In genomic region chr7:128860158-128861073, GRCh38 we compare ENCODE assay signal across 10 cellular contexts. TPM values are rescaled to one million over a fixed set of nuclear protein-coding genes. Genes with fewer than 3 reads are reported as not detected.
DNase-seq lines count a peak whose midpoint lies in the region; ATAC-seq and TF ChIP-seq lines count a peak whose summit lies in the region.
"Had no signal": no experiment of that assay in that cellular context is flagged by ENCODE, and none has a peak within 500 bp of the region (broad histone marks: within the 10 kb centered on the region; RNA-seq: fewer than 3 reads in every experiment).

No MANE protein-coding gene starts in this region.

- peaks cover 8% of the 10 kb centered on the region for H3K79me1 ChIP-seq in mesenchymal stem cell (replicated peaks; ENCODE audit: low read length, poor library complexity, severe bottlenecking)

- peaks cover 16 to 25% (median 20%) of the 10 kb centered on the region in 11 experiments; a peak in 21 of 22 replicates for H4K20me1 ChIP-seq in BLaER1 treated with 17β-estradiol and CSF1 and Interleukin-3, amounts not matched to agents 10 nM and 100 nM

- H3K23ac ChIP-seq in mesenchymal stem cell (ENCODE audit: low read length in 2 of 2): no peak overlapping the region

- H2AK5ac ChIP-seq in mesenchymal stem cell (ENCODE audit: low read length, severe bottlenecking): no peak overlapping the region

- ATAC-seq in HG02852 (IDR thresholded peaks at IDR 0.05; ENCODE audit: unreplicated experiment) (no peak), GM18511 (IDR thresholded peaks at IDR 0.05; ENCODE audit: unreplicated experiment) (no peak)
- ATAC-seq: natural killer cell treated with Interleukin-12 subunit alpha and Interleukin-12 subunit beta and Interleukin-15 and Interleukin-18, amount 100 ng/mL, for 72 hours had no signal

- H3K4me3 ChIP-seq in BLaER1 treated with 17β-estradiol and CSF1 and Interleukin-3, amounts not matched to agents 10 nM and 100 nM: no peak overlapping the region
- H3K4me3 ChIP-seq in brain microvascular endothelial cell (ENCODE audit: low read depth, low read length): no peak overlapping the region
- H3K4me3 ChIP-seq in mesenchymal stem cell (ENCODE audit: insufficient read depth in 1 of 2, low read depth in 1 of 2, low read length in 2 of 2): no peak overlapping the region
- H3K4me3 ChIP-seq: SJCRH30 had no signal

- no peak overlapping the region for H2BK5ac ChIP-seq in mesenchymal stem cell (ENCODE audit: low read depth, low read length, poor library complexity, severe bottlenecking)

- H3K18ac ChIP-seq in mesenchymal stem cell (ENCODE audit: low read depth in 1 of 2, low read length in 2 of 2): no peak overlapping the region

- H3K27me3 ChIP-seq in BLaER1 treated with 17β-estradiol and CSF1 and Interleukin-3, amounts not matched to agents 10 nM and 100 nM: no peaks in the 10 kb centered on the region
- H3K27me3 ChIP-seq in brain microvascular endothelial cell (replicated peaks): no peaks in the 10 kb centered on the region
- no peaks in the 10 kb centered on the region for H3K27me3 ChIP-seq in mesenchymal stem cell (ENCODE audit: control insufficient read depth in 1 of 2, insufficient read depth in 1 of 2, low read length in 2 of 2)
- H3K27me3 ChIP-seq: SJCRH30 had no signal

- H3K4ac ChIP-seq in mesenchymal stem cell (ENCODE audit: low read depth in 1 of 2, low read length in 2 of 2): no peak overlapping the region

- H3K4me1 ChIP-seq in BLaER1 treated with 17β-estradiol and CSF1 and Interleukin-3, amounts not matched to agents 10 nM and 100 nM: peaks cover 30 to 49% (median 43%) of the 10 kb centered on the region in 10 experiments
- H3K4me1 ChIP-seq in mesenchymal stem cell (ENCODE audit: control insufficient read depth, insufficient read depth, low read depth, low read length): peaks cover 25% of the 10 kb centered on the region
- H3K4me1 ChIP-seq: SJCRH30 had no signal

- in situ Hi-C loops in brain microvascular endothelial cell (cut with HindIII; ENCODE audit: low pct_ligation_motif_present, low sequenced_read_pairs): no loop called here

- 76% methylated on average over 10 of the region's 10 CpGs for WGBS in mesenchymal stem cell

- H3K14ac ChIP-seq in mesenchymal stem cell (ENCODE audit: low read length in 2 of 2): no peak overlapping the region

- H2AFZ ChIP-seq in mesenchymal stem cell (ENCODE audit: low read depth, low read length): no peak overlapping the region

- 0 out of 22 replicates have a peak overlapping the region, but pooled peaks of 1 of the 11 experiments have one; percentile 1 for H3K27ac ChIP-seq in BLaER1 treated with 17β-estradiol and CSF1 and Interleukin-3, amounts not matched to agents 10 nM and 100 nM
- no peak overlapping the region for H3K27ac ChIP-seq in brain microvascular endothelial cell
- H3K27ac ChIP-seq in mesenchymal stem cell (ENCODE audit: low read length, poor library complexity, severe bottlenecking): no peak overlapping the region
- H3K27ac ChIP-seq: SJCRH30 had no signal

- TF ChIP-seq CTCF in brain microvascular endothelial cell (IDR thresholded peaks at IDR 0.05; ENCODE audit: low read depth, low read length, missing control alignments): peak; percentile 44

- H3K4me2 ChIP-seq in BLaER1 treated with 17β-estradiol and CSF1 and Interleukin-3, amounts not matched to agents 10 nM and 100 nM: peak overlapping the region; percentile 35 to 77 (median 60)
- no peak overlapping the region for H3K4me2 ChIP-seq in mesenchymal stem cell (ENCODE audit: low read length, poor library complexity, severe bottlenecking)

- no peak overlapping the region for H2BK15ac ChIP-seq in mesenchymal stem cell (ENCODE audit: low read depth, poor library complexity, severe bottlenecking)

- no peak overlapping the region for H4K91ac ChIP-seq in mesenchymal stem cell (ENCODE audit: low read length)

- no peak overlapping the region for H2BK120ac ChIP-seq in mesenchymal stem cell (ENCODE audit: low read depth, low read length)

- no peaks in the 10 kb centered on the region for H3K9me3 ChIP-seq in BLaER1 treated with 17β-estradiol and CSF1 and Interleukin-3, amounts not matched to agents 10 nM and 100 nM (replicated peaks in 1 of 11)
- H3K9me3 ChIP-seq in mesenchymal stem cell (ENCODE audit: control insufficient read depth, low read length): no peaks in the 10 kb centered on the region
- H3K9me3 ChIP-seq: SJCRH30 had no signal

- peaks cover 8 to 16% (median 12%) of the 10 kb centered on the region in 11 experiments for H3K36me3 ChIP-seq in BLaER1 treated with 17β-estradiol and CSF1 and Interleukin-3, amounts not matched to agents 10 nM and 100 nM
- H3K36me3 ChIP-seq in brain microvascular endothelial cell (replicated peaks): peaks cover 49% of the 10 kb centered on the region
- H3K36me3 ChIP-seq in mesenchymal stem cell (ENCODE audit: control insufficient read depth in 1 of 2, insufficient read depth in 2 of 2, low read depth in 1 of 2, low read length in 2 of 2): peaks cover 29 to 54% of the 10 kb centered on the region in 2 experiments

- H2BK12ac ChIP-seq in mesenchymal stem cell (ENCODE audit: low read length in 2 of 2): no peak overlapping the region

- DNase-seq in HuH-7 (ENCODE audit: low spot score) (peak; percentile 65), brain microvascular endothelial cell (no peak), mesenchymal stem cell (no peak), T1000 (lab: John Stamatoyannopoulos, UW) (no peak)
- DNase-seq in stimulated activated CD4-positive, alpha-beta T cell treated with anti-CD3 and anti-CD28 coated beads, Interleukin-15, amount 100 ng/mL, for 24 hours: no peak
- DNase-seq: SJCRH30 had no signal

- no peak overlapping the region for H4K8ac ChIP-seq in mesenchymal stem cell (ENCODE audit: low read length)

- H3K9ac ChIP-seq in BLaER1 treated with 17β-estradiol and CSF1 and Interleukin-3, amounts not matched to agents 10 nM and 100 nM: peak overlapping the region in 2 of 11 experiments; percentile 37 to 47; a peak in 1 of 22 replicates
- H3K9ac ChIP-seq in mesenchymal stem cell (ENCODE audit: low read length): peak overlapping the region; percentile 59

RNA-seq across cellular contexts. Expression of gene ATP6V1F, which starts 2.2 kb away (rescaled TPM):
- polyA plus RNA-seq in mesenchymal stem cell (2013, experiment 1 of 2): 413 TPM
- 407 TPM for polyA plus RNA-seq in mesenchymal stem cell (2013, experiment 2 of 2)

RNA-seq across cellular contexts. Expression of gene FLNC, which starts 30.2 kb away (rescaled TPM):
- 25.9 TPM for polyA plus RNA-seq in mesenchymal stem cell (2013, experiment 1 of 2)
- 23.7 TPM for polyA plus RNA-seq in mesenchymal stem cell (2013, experiment 2 of 2)

RNA-seq across cellular contexts. Expression of gene KCP, which starts 50.1 kb away (rescaled TPM):
- polyA plus RNA-seq in mesenchymal stem cell (2013, experiment 1 of 2): 3.4 TPM
- polyA plus RNA-seq in mesenchymal stem cell (2013, experiment 2 of 2): 3.1 TPM
